Comparison of ENCODE assay signal across 10 cellular contexts in genomic region chr2:224882291-224883171, GRCh38.
DNase-seq lines count a peak whose midpoint lies in the region; ATAC-seq and TF ChIP-seq lines count a peak whose summit lies in the region.
"Had no signal": no experiment of that assay in that cellular context is flagged by ENCODE, and none has a peak within 500 bp of the region (broad histone marks: within the 10 kb centered on the region; RNA-seq: fewer than 3 reads in every experiment).

No MANE protein-coding gene starts in this region.

- H2BK5ac ChIP-seq in mesenchymal stem cell (ENCODE audit: low read depth, low read length, poor library complexity, severe bottlenecking): peak overlapping the region; percentile 24

- peak overlapping the region; percentile 29 to 71 for H3K27ac Mint-ChIP-seq in activated naive CD4-positive, alpha-beta T cell treated with anti-CD3 and anti-CD28 coated beads, Interleukin-2, amount 50 U/mL, for 72 hours

- H3K14ac ChIP-seq in mesenchymal stem cell (ENCODE audit: low read length in 2 of 2): no peak overlapping the region

- DNase-seq in CD1c-positive myeloid dendritic cell (ENCODE audit: extremely low spot score): peak; percentile 62
- DNase-seq in activated naive CD4-positive, alpha-beta T cell treated with anti-CD3 and anti-CD28 coated beads, Interleukin-2, amount 50 U/mL, for 72 hours (ENCODE audit: low spot score in 2 of 2): no peak
- peak; percentile 29 for DNase-seq in mesenchymal stem cell
- no peak for DNase-seq in stimulated activated naive CD4-positive, alpha-beta T cell (lab: John Stamatoyannopoulos, UW)
- DNase-seq in HUDEP-2 (lab: John Stamatoyannopoulos, UW; ENCODE audit: unreplicated experiment in 76 of 76): no peak
- no peak for DNase-seq in upper lobe of right lung

- no peak overlapping the region for H2BK12ac ChIP-seq in mesenchymal stem cell (ENCODE audit: low read length in 2 of 2)

- WGBS in mesenchymal stem cell: 68% methylated on average over 2 of the region's 4 CpGs

- H3K9me3 Mint-ChIP-seq in activated naive CD4-positive, alpha-beta T cell treated with anti-CD3 and anti-CD28 coated beads, Interleukin-2, amount 50 U/mL, for 72 hours: no peaks in the 10 kb centered on the region
- H3K9me3 Mint-ChIP-seq: central memory CD8-positive, alpha-beta T cell; stimulated activated naive CD8-positive, alpha-beta T cell treated with anti-CD3 and anti-CD28 coated beads, Interleukin-15, Interleukin-2, amounts not matched to agents 100 ng/mL and 50 ng/mL, for 24 hours had no signal

- peaks cover 10% of the 10 kb centered on the region for H3K79me1 ChIP-seq in mesenchymal stem cell (replicated peaks; ENCODE audit: low read length, poor library complexity, severe bottlenecking)

- H2BK120ac ChIP-seq in mesenchymal stem cell (ENCODE audit: low read depth, low read length): no peak overlapping the region

- H3K36me3 Mint-ChIP-seq in activated naive CD4-positive, alpha-beta T cell treated with anti-CD3 and anti-CD28 coated beads, Interleukin-2, amount 50 U/mL, for 72 hours: peaks cover 53 to 90% of the 10 kb centered on the region in 2 donors

- H2AFZ ChIP-seq in mesenchymal stem cell (ENCODE audit: low read depth, low read length): no peak overlapping the region

- H3K4me3 ChIP-seq in mesenchymal stem cell (ENCODE audit: insufficient read depth in 1 of 2, low read depth in 1 of 2, low read length in 2 of 2) (peak overlapping the region in 1 of 2 experiments; percentile 48), upper lobe of right lung (no peak overlapping the region)

- no peak overlapping the region for H2BK15ac ChIP-seq in mesenchymal stem cell (ENCODE audit: low read depth, poor library complexity, severe bottlenecking)

- H4K8ac ChIP-seq in mesenchymal stem cell (ENCODE audit: low read length): no peak overlapping the region

- H3K27ac ChIP-seq in mesenchymal stem cell (ENCODE audit: low read length, poor library complexity, severe bottlenecking) (peak overlapping the region; percentile 79), upper lobe of right lung (no peak overlapping the region)

- peak; percentile 58 for ATAC-seq in HG03175 (IDR thresholded peaks at IDR 0.05; ENCODE audit: unreplicated experiment)
- ATAC-seq in activated naive CD4-positive, alpha-beta T cell treated with anti-CD3 and anti-CD28 coated beads, Interleukin-2, amount 50 U/mL, for 72 hours: peak; percentile 54 to 71
- ATAC-seq in GM19397 (IDR thresholded peaks at IDR 0.05; ENCODE audit: unreplicated experiment): no peak
- no peak for ATAC-seq in upper lobe of right lung

- no peak overlapping the region for H3K18ac ChIP-seq in mesenchymal stem cell (ENCODE audit: low read depth in 1 of 2, low read length in 2 of 2)

- H3K9ac ChIP-seq in mesenchymal stem cell (ENCODE audit: low read length): peak overlapping the region; percentile 80

- no peak for TF ChIP-seq CTCF in upper lobe of right lung (IDR thresholded peaks at IDR 0.05)

- H4K91ac ChIP-seq in mesenchymal stem cell (ENCODE audit: low read length): no peak overlapping the region

- no peak overlapping the region for H3K4me2 ChIP-seq in mesenchymal stem cell (ENCODE audit: low read length, poor library complexity, severe bottlenecking)

- H2AK5ac ChIP-seq in mesenchymal stem cell (ENCODE audit: low read length, severe bottlenecking): no peak overlapping the region

- no peak overlapping the region for H3K4ac ChIP-seq in mesenchymal stem cell (ENCODE audit: low read depth in 1 of 2, low read length in 2 of 2)

- H3K23ac ChIP-seq in mesenchymal stem cell (ENCODE audit: low read length in 2 of 2): no peak overlapping the region

- intact Hi-C loops in upper lobe of right lung (cut with DNase I): no loop called here

- peaks cover 9% of the 10 kb centered on the region for H3K4me1 ChIP-seq in mesenchymal stem cell (ENCODE audit: control insufficient read depth, insufficient read depth, low read depth, low read length)
- peaks cover 7% of the 10 kb centered on the region for H3K4me1 ChIP-seq in upper lobe of right lung

- H3K9me3 ChIP-seq in mesenchymal stem cell (ENCODE audit: control insufficient read depth, low read length): no peaks in the 10 kb centered on the region
- H3K9me3 ChIP-seq in upper lobe of right lung: no peaks in the 10 kb centered on the region

- H3K27me3 ChIP-seq in mesenchymal stem cell (ENCODE audit: control insufficient read depth in 1 of 2, insufficient read depth in 1 of 2, low read length in 2 of 2) (no peaks in the 10 kb centered on the region), upper lobe of right lung (no peaks in the 10 kb centered on the region)

- H3K36me3 ChIP-seq in mesenchymal stem cell (ENCODE audit: control insufficient read depth in 1 of 2, insufficient read depth in 2 of 2, low read depth in 1 of 2, low read length in 2 of 2): peaks cover 5 to 43% of the 10 kb centered on the region in 2 experiments
- H3K36me3 ChIP-seq in upper lobe of right lung: peaks cover 7% of the 10 kb centered on the region

Comparison
In these comparisons a context has a peak if more than half of its experiments do, and no peak if none do; other contexts are left out.
1. DNase-seq: peak in CD1c-positive myeloid dendritic cell (single experiment) and mesenchymal stem cell (single experiment); none in activated naive CD4-positive, alpha-beta T cell treated with anti-CD3 and anti-CD28 coated beads, Interleukin-2, amount 50 U/mL, for 72 hours (0 of 2), stimulated activated naive CD4-positive, alpha-beta T cell (0 of 6), HUDEP-2 (0 of 76) and upper lobe of right lung (single experiment).
2. ATAC-seq: peak in HG03175 (single experiment) and activated naive CD4-positive, alpha-beta T cell treated with anti-CD3 and anti-CD28 coated beads, Interleukin-2, amount 50 U/mL, for 72 hours (2 of 2); none in GM19397 (single experiment) and upper lobe of right lung (single experiment).